26 cellular contexts compared by ENCODE assay signal in the genomic region with DNA sequence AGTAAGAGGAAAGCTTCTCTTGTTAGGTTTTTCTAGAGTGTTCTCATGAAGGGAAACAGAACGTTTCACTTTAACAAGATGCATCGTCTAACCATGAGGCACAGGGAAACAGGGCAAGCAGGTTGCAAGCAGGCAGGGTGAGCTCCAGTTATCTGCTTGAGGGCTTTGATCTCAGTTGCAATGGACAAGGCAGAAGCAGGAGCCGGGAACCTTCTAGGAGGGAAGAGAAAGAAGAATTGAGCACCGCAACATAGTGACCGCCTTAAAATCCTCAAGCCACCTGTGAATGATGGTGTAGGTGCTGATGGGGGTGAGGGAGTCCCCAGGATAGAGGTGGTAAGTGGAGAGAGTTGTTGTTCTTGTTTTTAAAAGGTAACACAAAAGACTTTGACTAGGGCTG.
"Had no signal": no experiment of that assay in that cellular context is flagged by ENCODE, and none has a peak within 500 bp of the region (broad histone marks: within the 10 kb centered on the region; RNA-seq: fewer than 3 reads in every experiment).

No MANE protein-coding gene starts in this region.

- DNase-seq: activated CD4-positive, alpha-beta memory T cell treated with anti-CD3 and anti-CD28 coated beads for 36 hours; activated CD4-positive, alpha-beta T cell treated with anti-CD3 and anti-CD28 coated beads for 36 hours; activated effector memory CD4-positive, alpha-beta T cell treated with Interleukin-2 at 50 U/mL for 16 hours; activated naive CD4-positive, alpha-beta T cell treated with anti-CD3 and anti-CD28 coated beads for 36 hours; activated naive CD8-positive, alpha-beta T cell treated with anti-CD3 and anti-CD28 coated beads, Interleukin-2, amount 10 ng/mL, durations not matched to agents 7 days and 5 days; activated T-cell treated with anti-CD3 and anti-CD28 coated beads, Interleukin-2, amount 50 U/mL, for 72 hours; amniotic stem cell; colonic mucosa; dorsolateral prefrontal cortex; effector memory CD8-positive, alpha-beta T cell; esophagus squamous epithelium; head of caudate nucleus; left colon; mesenchymal stem cell; mucosa of descending colon; stimulated activated CD4-positive, alpha-beta T cell treated with anti-CD3 and anti-CD28 coated beads, Interleukin-4, amount 100 ng/mL, for 4 hours; stimulated activated naive CD8-positive, alpha-beta T cell treated with anti-CD3 and anti-CD28 coated beads, Interleukin-15, Interleukin-2, amounts not matched to agents 100 U/mL and 50 U/mL, for 24 hours; T1000; upper lobe of right lung had no signal

- H3K4me3 Mint-ChIP-seq: activated CD4-positive, alpha-beta memory T cell treated with anti-CD3 and anti-CD28 coated beads for 36 hours; activated CD4-positive, alpha-beta T cell treated with anti-CD3 and anti-CD28 coated beads for 36 hours; activated naive CD4-positive, alpha-beta T cell treated with anti-CD3 and anti-CD28 coated beads for 36 hours; activated naive CD8-positive, alpha-beta T cell treated with anti-CD3 and anti-CD28 coated beads, Interleukin-2, amount 10 ng/mL, durations not matched to agents 7 days and 5 days; activated T-cell treated with anti-CD3 and anti-CD28 coated beads, Interleukin-2, amount 50 U/mL, for 72 hours; effector memory CD8-positive, alpha-beta T cell; neural crest cell; T-helper 1 cell treated with Interleukin-12 subunit alpha and Interleukin-12 subunit beta and Interleukin-4 antibody, amounts not matched to agents 30 μg/mL and 1 μg/mL, for 36 hours; WTC11 had no signal

- H3K4me1 Mint-ChIP-seq: neural crest cell had no signal

- H3K9me3 Mint-ChIP-seq: activated CD4-positive, alpha-beta memory T cell treated with anti-CD3 and anti-CD28 coated beads for 36 hours; activated naive CD4-positive, alpha-beta T cell treated with anti-CD3 and anti-CD28 coated beads for 36 hours; activated naive CD8-positive, alpha-beta T cell treated with anti-CD3 and anti-CD28 coated beads, Interleukin-2, amount 10 ng/mL, durations not matched to agents 7 days and 5 days; activated T-cell treated with anti-CD3 and anti-CD28 coated beads, Interleukin-2, amount 50 U/mL, for 72 hours; effector memory CD8-positive, alpha-beta T cell; neural crest cell; T-helper 1 cell treated with Interleukin-12 subunit alpha and Interleukin-12 subunit beta and Interleukin-4 antibody, amounts not matched to agents 30 μg/mL and 1 μg/mL, for 36 hours; WTC11 had no signal

- H3K27me3 ChIP-seq: colonic mucosa, dorsolateral prefrontal cortex, esophagus squamous epithelium, gastroesophageal sphincter, upper lobe of right lung had no signal

- H3K27ac ChIP-seq: colonic mucosa, dorsolateral prefrontal cortex, esophagus squamous epithelium, gastroesophageal sphincter, prostate gland, upper lobe of right lung had no signal

- ATAC-seq: activated CD4-positive, alpha-beta T cell treated with anti-CD3 and anti-CD28 coated beads for 36 hours; activated T-cell treated with anti-CD3 and anti-CD28 coated beads, Interleukin-2, amount 50 U/mL, for 72 hours; effector memory CD8-positive, alpha-beta T cell; gastroesophageal sphincter; left colon; mucosa of descending colon; stimulated activated naive CD8-positive, alpha-beta T cell treated with anti-CD3 and anti-CD28 coated beads, Interleukin-15, Interleukin-2, amounts not matched to agents 100 U/mL and 50 U/mL, for 24 hours; upper lobe of right lung; WTC11 had no signal

- H3K4me3 ChIP-seq: colonic mucosa, dorsolateral prefrontal cortex, esophagus squamous epithelium, gastroesophageal sphincter, mucosa of descending colon, prostate gland, upper lobe of right lung had no signal

- H3K36me3 Mint-ChIP-seq: activated CD4-positive, alpha-beta memory T cell treated with anti-CD3 and anti-CD28 coated beads for 36 hours; activated naive CD8-positive, alpha-beta T cell treated with anti-CD3 and anti-CD28 coated beads, Interleukin-2, amount 10 ng/mL, durations not matched to agents 7 days and 5 days; WTC11 had no signal

- FAIRE-seq: bronchial epithelial cell, keratinocyte had no signal

- H3K9me3 ChIP-seq: colonic mucosa, esophagus squamous epithelium, gastroesophageal sphincter, mucosa of descending colon, prostate gland, upper lobe of right lung had no signal

- H3K27ac Mint-ChIP-seq: activated CD4-positive, alpha-beta memory T cell treated with anti-CD3 and anti-CD28 coated beads for 36 hours; activated CD4-positive, alpha-beta T cell treated with anti-CD3 and anti-CD28 coated beads for 36 hours; activated naive CD4-positive, alpha-beta T cell treated with anti-CD3 and anti-CD28 coated beads for 36 hours; activated naive CD8-positive, alpha-beta T cell treated with anti-CD3 and anti-CD28 coated beads, Interleukin-2, amount 10 ng/mL, durations not matched to agents 7 days and 5 days; activated T-cell treated with anti-CD3 and anti-CD28 coated beads, Interleukin-2, amount 50 U/mL, for 72 hours; effector memory CD8-positive, alpha-beta T cell; T-helper 1 cell treated with Interleukin-12 subunit alpha and Interleukin-12 subunit beta and Interleukin-4 antibody, amounts not matched to agents 30 μg/mL and 1 μg/mL, for 36 hours; WTC11 had no signal

- H3K36me3 ChIP-seq: colonic mucosa, esophagus squamous epithelium, gastroesophageal sphincter, prostate gland, upper lobe of right lung had no signal

- H3K4me1 ChIP-seq: colonic mucosa, prostate gland, upper lobe of right lung had no signal
